ENCODE assay signal across 12 cellular contexts in the genomic region with DNA sequence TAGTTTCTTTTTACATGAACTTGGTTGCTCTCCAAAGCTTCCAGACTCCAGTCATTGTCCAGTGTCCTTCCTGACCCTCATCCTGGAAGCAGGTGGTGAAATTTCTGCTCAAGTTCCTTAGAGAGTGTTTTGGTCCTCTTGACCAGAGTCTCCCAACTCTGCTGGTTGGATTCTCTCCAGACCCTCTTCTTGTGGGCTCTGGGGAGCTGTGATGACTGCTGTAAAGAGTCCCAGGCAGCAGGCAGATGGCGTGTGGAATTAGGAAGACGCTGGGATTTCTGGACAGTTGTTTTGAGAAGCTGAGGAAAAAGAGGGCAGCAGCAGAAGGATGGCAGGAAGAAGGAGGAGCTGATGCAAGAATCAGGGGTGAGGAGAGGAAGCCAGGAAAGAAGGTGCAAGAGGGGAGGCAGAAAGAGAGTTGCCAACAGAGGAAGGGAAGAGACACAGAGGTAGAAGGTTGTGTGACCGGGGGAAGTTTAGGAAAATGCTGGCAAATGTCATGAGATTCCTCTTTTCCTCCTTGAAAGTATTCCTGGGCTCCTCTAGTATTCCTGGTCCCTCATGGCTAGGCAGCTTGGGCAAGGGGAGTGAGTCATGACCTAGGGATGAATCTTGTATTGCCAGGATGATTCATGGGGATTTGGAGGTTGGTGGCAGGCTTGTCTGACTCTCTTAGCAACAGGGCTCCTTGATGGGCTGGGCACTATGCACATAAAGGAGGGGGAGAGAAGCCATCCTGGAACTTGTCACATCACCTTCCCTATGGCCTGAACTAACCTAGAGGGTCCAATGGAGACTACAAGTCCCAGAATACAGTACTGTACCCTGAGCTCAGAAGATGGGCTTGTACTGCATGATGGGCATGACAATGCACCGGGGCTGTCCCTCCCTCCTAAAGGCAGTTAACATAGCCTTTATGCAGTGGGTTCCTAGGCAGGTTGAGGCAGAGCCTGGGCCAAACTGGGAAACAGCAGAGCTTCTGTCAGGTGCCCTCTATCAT. TPM values are rescaled to one million over a fixed set of nuclear protein-coding genes. Genes with fewer than 3 reads are reported as not detected.
DNase-seq lines count a peak whose midpoint lies in the region; TF ChIP-seq lines count a peak whose summit lies in the region.
"Had no signal": no experiment of that assay in that cellular context is flagged by ENCODE, and none has a peak within 500 bp of the region (broad histone marks: within the 10 kb centered on the region; RNA-seq: fewer than 3 reads in every experiment).

No MANE protein-coding gene starts in this region.

- peak; percentile 51 for DNase-seq in DMS53 (lab: John Stamatoyannopoulos, UW)
- DNase-seq in DMS53 treated with DMSO at 0.1 percent for 48 hours (lab: John Stamatoyannopoulos, UW; ENCODE audit: unreplicated experiment) = no peak
- DNase-seq in NCI-H524 treated with DMSO at 0.1 percent for 48 hours (lab: John Stamatoyannopoulos, UW) = peak; percentile 85
- peak; percentile 92 for DNase-seq in epithelial cell of esophagus (ENCODE audit: low read depth)
- DNase-seq in activated CD8-positive, alpha-beta memory T cell treated with anti-CD3 and anti-CD28 coated beads, Interleukin-2, amount 50 U/mL, for 48 hours = no peak
- no peak for DNase-seq in GM13977 (ENCODE audit: low spot score)
- DNase-seq in mesothelial cell of epicardium (ENCODE audit: low spot score in 2 of 2, unreplicated experiment in 2 of 2) = no peak
- DNase-seq: activated CD4-positive, alpha-beta T cell treated with anti-CD3 and anti-CD28 coated beads, Interleukin-2, amount 50 U/mL, for 4 hours; NCI-H2081 treated with DMSO at 0.1 percent for 48 hours; stimulated activated naive CD8-positive, alpha-beta T cell treated with anti-CD3 and anti-CD28 coated beads, Interleukin-15, amount 100 ng/mL, for 72 hours had no signal

- H3K4me3 ChIP-seq in epithelial cell of esophagus (ENCODE audit: low read length) (no peak overlapping the region), skeletal muscle satellite cell (ENCODE audit: low read length) (no peak overlapping the region)
- H3K4me3 ChIP-seq: neural progenitor cell had no signal

- H3K9ac ChIP-seq in skeletal muscle satellite cell (ENCODE audit: low read depth, low read length) = no peak overlapping the region
- H3K9ac ChIP-seq: neural progenitor cell had no signal

- in situ Hi-C loops in GM13977 (cut with MboI; ENCODE audit: low pct_unique_long_range_greater_than_20kb, low sequenced_read_pairs, unreplicated experiment) = no loop called here

- no peaks in the 10 kb centered on the region for H3K36me3 Mint-ChIP-seq in mesothelial cell of epicardium
- H3K36me3 Mint-ChIP-seq: neural progenitor cell had no signal

- no peaks in the 10 kb centered on the region for H3K9me3 ChIP-seq in skeletal muscle satellite cell (replicated peaks; ENCODE audit: low read length)

- H3K4me1 ChIP-seq in skeletal muscle satellite cell (ENCODE audit: control insufficient read depth, insufficient read depth, low read length) = peaks cover 13% of the 10 kb centered on the region

- peaks cover 54% of the 10 kb centered on the region for H3K27me3 ChIP-seq in skeletal muscle satellite cell (ENCODE audit: control insufficient read depth, insufficient read depth, low read length)

- no peak overlapping the region for H3K4me3 Mint-ChIP-seq in mesothelial cell of epicardium
- H3K4me3 Mint-ChIP-seq: neural progenitor cell; stimulated activated naive CD8-positive, alpha-beta T cell treated with anti-CD3 and anti-CD28 coated beads, Interleukin-15, amount 100 ng/mL, for 72 hours had no signal

- no peak overlapping the region for H3K27ac Mint-ChIP-seq in mesothelial cell of epicardium
- H3K27ac Mint-ChIP-seq: neural progenitor cell; stimulated activated naive CD8-positive, alpha-beta T cell treated with anti-CD3 and anti-CD28 coated beads, Interleukin-15, amount 100 ng/mL, for 72 hours had no signal

- H3K27me3 Mint-ChIP-seq in mesothelial cell of epicardium (ENCODE audit: low read depth) = peaks cover 92% of the 10 kb centered on the region

- no peaks in the 10 kb centered on the region for H3K36me3 ChIP-seq in skeletal muscle satellite cell (ENCODE audit: insufficient read depth, low read length)
- H3K36me3 ChIP-seq: neural progenitor cell had no signal

- H3K4me1 Mint-ChIP-seq in mesothelial cell of epicardium = peaks cover 6% of the 10 kb centered on the region

- TF ChIP-seq CTCF in epithelial cell of esophagus (IDR thresholded peaks at IDR 0.05; ENCODE audit: insufficient read depth, low read depth, low read length, missing control alignments) = no peak
- TF ChIP-seq CTCF in GM13977 (IDR thresholded peaks at IDR 0.05; ENCODE audit: extremely low read depth, insufficient read depth, missing control alignments) = no peak
- no peak for TF ChIP-seq CTCF in mesothelial cell of epicardium (IDR thresholded peaks at IDR 0.05; ENCODE audit: unreplicated experiment)

- H3K9me3 Mint-ChIP-seq in mesothelial cell of epicardium = no peaks in the 10 kb centered on the region
- H3K9me3 Mint-ChIP-seq: stimulated activated naive CD8-positive, alpha-beta T cell treated with anti-CD3 and anti-CD28 coated beads, Interleukin-15, amount 100 ng/mL, for 72 hours had no signal

- peak overlapping the region; percentile 18 for H3K4me2 ChIP-seq in skeletal muscle satellite cell (ENCODE audit: low read length)
- H3K4me2 ChIP-seq: neural progenitor cell had no signal

RNA-seq across cellular contexts. Expression of a gene that starts 1.9 kb away (rescaled TPM):
- total RNA-seq in skeletal muscle satellite cell (2012; rRNA removed) = under 0.01 TPM in 1 of 2 replicates, not detected in the other
- total RNA-seq in mesothelial cell of epicardium = not detected in 3 replicates

RNA-seq across cellular contexts. Expression of a gene that starts 35.2 kb away (rescaled TPM):
- 0.22 and 0.76 TPM in 2 replicates for total RNA-seq in skeletal muscle satellite cell (2012; rRNA removed)
- 4.1 to 5.0 TPM (median 4.4 TPM) in 3 replicates for total RNA-seq in mesothelial cell of epicardium

RNA-seq across cellular contexts. Expression of a gene that starts 56.4 kb away (rescaled TPM):
- total RNA-seq in skeletal muscle satellite cell (2012; rRNA removed) = 13.3 and 27.1 TPM in 2 replicates
- 60.1 to 69.3 TPM (median 60.3 TPM) in 3 replicates for total RNA-seq in mesothelial cell of epicardium

Comparison
In these comparisons a context has a peak if more than half of its experiments do, and no peak if none do; other contexts are left out.
1. DNase-seq: peak in DMS53 (single experiment), NCI-H524 treated with DMSO at 0.1 percent for 48 hours (single experiment) and epithelial cell of esophagus (single experiment); none in DMS53 treated with DMSO at 0.1 percent for 48 hours (single experiment), activated CD8-positive, alpha-beta memory T cell treated with anti-CD3 and anti-CD28 coated beads, Interleukin-2, amount 50 U/mL, for 48 hours (single experiment), GM13977 (single experiment) and mesothelial cell of epicardium (0 of 2).